In the genomic region with DNA sequence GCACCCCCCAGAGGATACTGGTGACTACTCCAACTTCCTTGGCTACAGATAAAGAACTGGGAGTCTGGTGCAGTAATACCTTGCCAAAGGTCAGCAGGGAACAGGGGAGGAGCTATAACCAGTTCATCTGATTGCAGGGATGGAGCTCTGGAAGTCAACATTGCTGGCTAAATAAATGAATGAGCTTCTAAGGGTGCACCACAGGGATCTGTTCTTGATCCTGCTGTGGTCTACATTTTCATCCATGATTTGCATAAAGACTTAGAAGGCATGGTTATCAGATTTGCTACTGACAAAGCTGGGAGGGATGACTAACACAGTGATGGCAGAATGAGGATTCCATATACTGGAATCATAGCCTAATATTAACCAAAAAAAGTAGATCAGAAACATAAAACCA, we compare ENCODE assay signal across 19 cellular contexts. TPM values are rescaled to one million over a fixed set of nuclear protein-coding genes. Genes with fewer than 3 reads are reported as not detected.
DNase-seq lines count a peak whose midpoint lies in the region; ATAC-seq and TF ChIP-seq lines count a peak whose summit lies in the region.
"Had no signal": no experiment of that assay in that cellular context is flagged by ENCODE, and none has a peak within 500 bp of the region (broad histone marks: within the 10 kb centered on the region; RNA-seq: fewer than 3 reads in every experiment).

No MANE protein-coding gene starts in this region.

- intact Hi-C loops in sciatic nerve (cut with DNase I) = no loop called here

- no peaks in the 10 kb centered on the region for H3K9me3 ChIP-seq in HEK293 (ENCODE audit: control insufficient read depth, insufficient read depth, low read depth, low read length)
- H3K9me3 ChIP-seq in smooth muscle cell (replicated peaks; ENCODE audit: low read depth) = no peaks in the 10 kb centered on the region
- H3K9me3 ChIP-seq: Peyer's patch, thyroid gland had no signal

- H3K4me1 ChIP-seq in HEK293 (ENCODE audit: control insufficient read depth, insufficient read depth, low read length) (peaks cover 2% of the 10 kb centered on the region; the same call in 1 of the 2 replicates), smooth muscle cell (ENCODE audit: low read depth) (peaks cover 33% of the 10 kb centered on the region)

- ATAC-seq in sciatic nerve = no peak
- ATAC-seq: activated CD4-positive, CD25-positive, alpha-beta regulatory T cell treated with anti-CD3 and anti-CD28 coated beads, Interleukin-2, amount 50 U/mL, for 24 hours; T-cell had no signal

- H3K79me2 ChIP-seq in smooth muscle cell (ENCODE audit: low read depth) = no peaks in the 10 kb centered on the region

- H3K4me3 ChIP-seq in HEK293 (ENCODE audit: low read depth, low read length) (no peak overlapping the region), fibroblast of villous mesenchyme (ENCODE audit: low read depth, low read length) (no peak overlapping the region), smooth muscle cell (no peak overlapping the region)
- H3K4me3 ChIP-seq: cardiac muscle cell, Peyer's patch, thyroid gland had no signal

- TF ChIP-seq CTCF in HEK293 (tag by site-specific recombination; IDR thresholded peaks at IDR 0.05) (no peak), fibroblast of villous mesenchyme (IDR thresholded peaks at IDR 0.05; ENCODE audit: insufficient read depth, low read depth, low read length) (no peak), smooth muscle cell (IDR thresholded peaks at IDR 0.05; ENCODE audit: borderline replicate concordance, insufficient read depth, poor library complexity, severe bottlenecking) (no peak)

- CTCF ChIA-PET in HEK293 (lab: Yijun Ruan, JAX) = interaction anchor here (0.5 to 2.8 kb wide), 7 partner anchors 10 to 212 kb away, joined by 3 to 13 read pairs (median 4); no protein-coding TSS in a partner anchor

- no peak overlapping the region for H3K9ac ChIP-seq in smooth muscle cell (ENCODE audit: low read depth)

- peak; percentile 15 for DNase-seq in NCI-H774 (lab: John Stamatoyannopoulos, UW)
- DNase-seq in fibroblast of villous mesenchyme (ENCODE audit: low read depth) = peak; percentile 36
- DNase-seq in smooth muscle cell (lab: John Stamatoyannopoulos, UW; ENCODE audit: unreplicated experiment) = no peak
- no peak for DNase-seq in NOMO-1 (lab: John Stamatoyannopoulos, UW; ENCODE audit: unreplicated experiment in 2 of 2)
- no peak for DNase-seq in hippocampal formation (lab: John Stamatoyannopoulos, UW)
- no peak for DNase-seq in sciatic nerve (ENCODE audit: low spot score)
- DNase-seq: activated CD8-positive, alpha-beta memory T cell treated with anti-CD3 and anti-CD28 coated beads, Interleukin-2, amount 50 U/mL, for 4 hours; activated naive CD4-positive, alpha-beta T cell treated with anti-CD3 and anti-CD28 coated beads, Interleukin-2, amount 10 ng/mL, durations not matched to agents 7 days and 5 days; CD4-positive, alpha-beta memory T cell; left cardiac atrium; NCI-H226; retina; stimulated activated CD4-positive, alpha-beta T cell treated with anti-CD3 and anti-CD28 coated beads, Interleukin-4, amount 100 ng/mL, for 24 hours; T-cell; thyroid gland had no signal

- no peak overlapping the region for H2AFZ ChIP-seq in smooth muscle cell (ENCODE audit: low read depth)

- H3F3A ChIP-seq in smooth muscle cell (ENCODE audit: low read depth) = no peaks in the 10 kb centered on the region

- H4K20me1 ChIP-seq in smooth muscle cell (ENCODE audit: low read depth) = no peaks in the 10 kb centered on the region

- peak overlapping the region; percentile 69 for H3K4me2 ChIP-seq in smooth muscle cell

- H3K27me3 ChIP-seq in smooth muscle cell (ENCODE audit: low read depth) = no peaks in the 10 kb centered on the region
- H3K27me3 ChIP-seq: cardiac muscle cell, Peyer's patch, thyroid gland had no signal

- POLR2A ChIA-PET in HEK293 (lab: Yijun Ruan, JAX) = no interaction called here

- H3K36me3 ChIP-seq in HEK293 (ENCODE audit: control insufficient read depth in 2 of 2, insufficient read depth in 1 of 2, low read length in 2 of 2) (no peaks in the 10 kb centered on the region), smooth muscle cell (ENCODE audit: low read depth) (no peaks in the 10 kb centered on the region)
- H3K36me3 ChIP-seq: cardiac muscle cell, Peyer's patch, thyroid gland had no signal

- no peak overlapping the region for H3K27ac ChIP-seq in HEK293 (ENCODE audit: extremely low read depth, low read depth, low read length)
- peak overlapping the region; percentile 44 for H3K27ac ChIP-seq in smooth muscle cell (ENCODE audit: low read depth)
- H3K27ac ChIP-seq: cardiac muscle cell, thyroid gland had no signal

TF ChIP-seq in HEK293, 187 proteins besides CTCF, POLR2A, EP300 and RAD21 (continues in another document):
- TF ChIP-seq, protein P1, sequence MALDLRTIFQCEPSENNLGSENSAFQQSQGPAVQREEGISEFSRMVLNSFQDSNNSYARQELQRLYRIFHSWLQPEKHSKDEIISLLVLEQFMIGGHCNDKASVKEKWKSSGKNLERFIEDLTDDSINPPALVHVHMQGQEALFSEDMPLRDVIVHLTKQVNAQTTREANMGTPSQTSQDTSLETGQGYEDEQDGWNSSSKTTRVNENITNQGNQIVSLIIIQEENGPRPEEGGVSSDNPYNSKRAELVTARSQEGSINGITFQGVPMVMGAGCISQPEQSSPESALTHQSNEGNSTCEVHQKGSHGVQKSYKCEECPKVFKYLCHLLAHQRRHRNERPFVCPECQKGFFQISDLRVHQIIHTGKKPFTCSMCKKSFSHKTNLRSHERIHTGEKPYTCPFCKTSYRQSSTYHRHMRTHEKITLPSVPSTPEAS (tag by site-specific recombination; IDR thresholded peaks at IDR 0.05) = no peak
- TF ChIP-seq ZNF473 (tag by site-specific recombination; IDR thresholded peaks at IDR 0.05) (no peak), ZNF37A (tag by site-specific recombination; IDR thresholded peaks at IDR 0.05) (no peak), ZNF837 (tag by site-specific recombination; IDR thresholded peaks at IDR 0.05) (no peak), WT1 (tag by site-specific recombination; IDR thresholded peaks at IDR 0.05) (0 out of 2 replicates have a peak, but pooled peaks have one; percentile 36), ZBTB17 (tag by site-specific recombination; IDR thresholded peaks at IDR 0.05) (no peak), SP2 (tag by site-specific recombination; IDR thresholded peaks at IDR 0.05) (no peak), ZNF239 (tag by site-specific recombination; IDR thresholded peaks at IDR 0.05) (no peak), ZNF132 (tag by site-specific recombination; IDR thresholded peaks at IDR 0.05; ENCODE audit: borderline replicate concordance) (no peak), ZIC2 (tag by site-specific recombination; IDR thresholded peaks at IDR 0.05) (peak; percentile 73), ZNF341 (tag by site-specific recombination; IDR thresholded peaks at IDR 0.05; ENCODE audit: low read depth) (no peak), ZFP69B (tag by site-specific recombination; IDR thresholded peaks at IDR 0.05) (no peak), PBX3 (CRISPR knock-in tag; IDR thresholded peaks at IDR 0.05) (no peak), OSR2 (tag by site-specific recombination; IDR thresholded peaks at IDR 0.05) (peak; percentile 79), FEZF1 (tag by site-specific recombination; IDR thresholded peaks at IDR 0.05) (no peak), ZNF121 (tag by site-specific recombination; IDR thresholded peaks at IDR 0.05) (no peak), ZNF221 (tag by site-specific recombination; IDR thresholded peaks at IDR 0.05; ENCODE audit: borderline replicate concordance) (no peak), TRIM28 (IDR thresholded peaks at IDR 0.05; ENCODE audit: borderline replicate concordance, low read length) (no peak), RBAK (tag by site-specific recombination; IDR thresholded peaks at IDR 0.05) (no peak)
- TF ChIP-seq, protein P2, sequence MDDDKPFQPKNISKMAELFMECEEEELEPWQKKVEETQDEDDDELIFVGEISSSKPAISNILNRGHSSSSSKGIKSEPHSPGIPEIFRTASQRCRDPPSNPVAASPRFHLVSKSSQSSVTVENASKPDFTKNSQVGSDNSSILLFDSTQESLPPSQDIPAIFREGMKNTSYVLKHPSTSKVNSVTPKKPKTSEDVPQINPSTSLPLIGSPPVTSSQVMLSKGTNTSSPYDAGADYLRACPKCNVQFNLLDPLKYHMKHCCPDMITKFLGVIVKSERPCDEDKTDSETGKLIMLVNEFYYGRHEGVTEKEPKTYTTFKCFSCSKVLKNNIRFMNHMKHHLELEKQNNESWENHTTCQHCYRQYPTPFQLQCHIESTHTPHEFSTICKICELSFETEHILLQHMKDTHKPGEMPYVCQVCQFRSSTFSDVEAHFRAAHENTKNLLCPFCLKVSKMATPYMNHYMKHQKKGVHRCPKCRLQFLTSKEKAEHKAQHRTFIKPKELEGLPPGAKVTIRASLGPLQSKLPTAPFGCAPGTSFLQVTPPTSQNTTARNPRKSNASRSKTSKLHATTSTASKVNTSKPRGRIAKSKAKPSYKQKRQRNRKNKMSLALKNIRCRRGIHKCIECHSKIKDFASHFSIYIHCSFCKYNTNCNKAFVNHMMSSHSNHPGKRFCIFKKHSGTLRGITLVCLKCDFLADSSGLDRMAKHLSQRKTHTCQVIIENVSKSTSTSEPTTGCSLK (tag by site-specific recombination; IDR thresholded peaks at IDR 0.05) = no peak
- TF ChIP-seq, protein P3, sequence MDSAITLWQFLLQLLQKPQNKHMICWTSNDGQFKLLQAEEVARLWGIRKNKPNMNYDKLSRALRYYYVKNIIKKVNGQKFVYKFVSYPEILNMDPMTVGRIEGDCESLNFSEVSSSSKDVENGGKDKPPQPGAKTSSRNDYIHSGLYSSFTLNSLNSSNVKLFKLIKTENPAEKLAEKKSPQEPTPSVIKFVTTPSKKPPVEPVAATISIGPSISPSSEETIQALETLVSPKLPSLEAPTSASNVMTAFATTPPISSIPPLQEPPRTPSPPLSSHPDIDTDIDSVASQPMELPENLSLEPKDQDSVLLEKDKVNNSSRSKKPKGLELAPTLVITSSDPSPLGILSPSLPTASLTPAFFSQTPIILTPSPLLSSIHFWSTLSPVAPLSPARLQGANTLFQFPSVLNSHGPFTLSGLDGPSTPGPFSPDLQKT (IDR thresholded peaks at IDR 0.05; ENCODE audit: borderline replicate concordance, low read depth, low read length) = no peak

RNA-seq across cellular contexts. Expression of gene PLEKHA6, which starts 18.3 kb away (rescaled TPM):
- total RNA-seq in fibroblast of villous mesenchyme = 2.9 and 3.9 TPM in 2 replicates
- total RNA-seq in smooth muscle cell = 0.45 and 0.67 TPM in 2 replicates
- polyA plus RNA-seq in smooth muscle cell = 0.85 and 2.5 TPM in 2 replicates
- 18.9 TPM for total RNA-seq in sciatic nerve

Comparison
In these comparisons a context has a peak if more than half of its experiments do, and no peak if none do; other contexts are left out.
1. DNase-seq: peak in NCI-H774 (single experiment) and fibroblast of villous mesenchyme (single experiment); none in smooth muscle cell (single experiment), NOMO-1 (0 of 2), hippocampal formation (0 of 2) and sciatic nerve (single experiment).